20 cellular contexts compared by ENCODE assay signal in genomic region chr4:176841730-176842129, GRCh38. TPM values are rescaled to one million over a fixed set of nuclear protein-coding genes. Genes with fewer than 3 reads are reported as not detected.
A peak's percentile ranks its signal among the peaks of the same experiment; 100 is the strongest.
DNase-seq lines count a peak whose midpoint lies in the region; ATAC-seq and TF ChIP-seq lines count a peak whose summit lies in the region.
"Had no signal": no experiment of that assay in that cellular context is flagged by ENCODE, and none has a peak within 500 bp of the region (broad histone marks: within the 10 kb centered on the region; RNA-seq: fewer than 3 reads in every experiment).

No MANE protein-coding gene starts in this region.

- no peak overlapping the region for H3K27ac ChIP-seq in mesendoderm (ENCODE audit: low read depth, low read length)
- H3K27ac ChIP-seq: body of pancreas, pancreas, spleen had no signal

- no peak overlapping the region for H2BK120ac ChIP-seq in mesendoderm (ENCODE audit: low read depth, low read length)

- H3K9ac ChIP-seq in mesendoderm (ENCODE audit: low read length): no peak overlapping the region

- no peak overlapping the region for H2BK5ac ChIP-seq in mesendoderm (ENCODE audit: low read length)

- H3K79me1 ChIP-seq in mesendoderm (ENCODE audit: low read length): no peaks in the 10 kb centered on the region

- H3K27me3 ChIP-seq in mesendoderm (ENCODE audit: insufficient read depth, low read length, poor library complexity): no peaks in the 10 kb centered on the region
- H3K27me3 ChIP-seq: body of pancreas, pancreas, spleen had no signal

- ATAC-seq in GM19395 (IDR thresholded peaks at IDR 0.05; ENCODE audit: unreplicated experiment): no peak
- no peak for ATAC-seq in T-helper 17 cell
- ATAC-seq in HG03159 (IDR thresholded peaks at IDR 0.05; ENCODE audit: unreplicated experiment): no peak
- ATAC-seq: body of pancreas; pancreas; stimulated activated naive CD8-positive, alpha-beta T cell treated with anti-CD3 and anti-CD28 coated beads, Interleukin-15, Interleukin-2, amounts not matched to agents 100 U/mL and 50 U/mL, for 24 hours had no signal

- H3K4me2 ChIP-seq in mesendoderm (ENCODE audit: low read length): no peak overlapping the region

- no peaks in the 10 kb centered on the region for H3K9me3 ChIP-seq in T-helper 17 cell (ENCODE audit: control insufficient read depth, low read length, poor library complexity, severe bottlenecking)
- H3K9me3 ChIP-seq: body of pancreas, pancreas had no signal

- no CpG with 5 or more reads among the region's 1 CpG for WGBS in mesendoderm (ENCODE audit: extremely low coverage, insufficient coverage, low lambda C conversion rate)

- no peaks in the 10 kb centered on the region for H3K79me2 ChIP-seq in mesendoderm (ENCODE audit: control insufficient read depth, insufficient read depth, low read length)

- no peaks in the 10 kb centered on the region for H3K27me3 Mint-ChIP-seq in T-helper 17 cell
- H3K27me3 Mint-ChIP-seq: activated B cell treated with CpG ODN at 0.5 μM for 24 hours had no signal

- no peak overlapping the region for H3K56ac ChIP-seq in mesendoderm (ENCODE audit: low read length)

- H3K4me3 Mint-ChIP-seq in T-helper 17 cell: no peak overlapping the region
- H3K4me3 Mint-ChIP-seq: activated B cell treated with CpG ODN at 0.5 μM for 24 hours had no signal

- no peak overlapping the region for H4K8ac ChIP-seq in mesendoderm (ENCODE audit: low read depth, low read length)

- no peaks in the 10 kb centered on the region for H3K36me3 Mint-ChIP-seq in T-helper 17 cell (ENCODE audit: low read depth)

- DNase-seq in EL (peak; percentile 82), dermis blood vessel endothelial cell (peak; percentile 54), non-pigmented ciliary epithelial cell (ENCODE audit: low read depth) (peak; percentile 63), T-helper 17 cell (no peak), mesendoderm (no peak)
- DNase-seq: activated B cell treated with CpG ODN at 0.5 μM for 24 hours; activated gamma-delta T cell; body of pancreas; C1 segment of cervical spinal cord; DMS79; effector CD4-positive, alpha-beta T cell; head of caudate nucleus; NCI-H187; OCI-M1; pancreas; spleen; stimulated activated naive CD8-positive, alpha-beta T cell treated with anti-CD3 and anti-CD28 coated beads, Interleukin-15, Interleukin-2, amounts not matched to agents 100 U/mL and 50 U/mL, for 24 hours had no signal

- H3K18ac ChIP-seq in mesendoderm (ENCODE audit: low read length): no peak overlapping the region

- H3K27ac Mint-ChIP-seq in T-helper 17 cell: no peak overlapping the region
- H3K27ac Mint-ChIP-seq: activated B cell treated with CpG ODN at 0.5 μM for 24 hours had no signal

- H3K4me1 ChIP-seq in mesendoderm (ENCODE audit: control insufficient read depth, low read depth, low read length): no peaks in the 10 kb centered on the region
- H3K4me1 ChIP-seq: body of pancreas, pancreas, spleen had no signal

- no peak overlapping the region for H3K23ac ChIP-seq in mesendoderm (ENCODE audit: low read length)

- no peak overlapping the region for H2BK15ac ChIP-seq in mesendoderm (replicated peaks; ENCODE audit: low read depth)

- no peak overlapping the region for H4K5ac ChIP-seq in mesendoderm (ENCODE audit: low read length)

- no peaks in the 10 kb centered on the region for H3K4me1 Mint-ChIP-seq in T-helper 17 cell
- H3K4me1 Mint-ChIP-seq: activated B cell treated with CpG ODN at 0.5 μM for 24 hours had no signal

- no peak overlapping the region for H3K4ac ChIP-seq in mesendoderm (ENCODE audit: low read depth, low read length)

- no peaks in the 10 kb centered on the region for H3K36me3 ChIP-seq in mesendoderm (ENCODE audit: control insufficient read depth, insufficient read depth, low read length)
- H3K36me3 ChIP-seq: pancreas, spleen had no signal

- no peak overlapping the region for H2AK5ac ChIP-seq in mesendoderm (ENCODE audit: low read length)

- H3K4me3 ChIP-seq in mesendoderm (ENCODE audit: low read length): no peak overlapping the region
- H3K4me3 ChIP-seq: body of pancreas, pancreas, spleen had no signal

TF ChIP-seq in PFSK-1, 5 proteins besides CTCF, POLR2A, EP300 and RAD21:
- peak; percentile 42; the same call in 1 of the 2 replicates for TF ChIP-seq TAF1 (IDR thresholded peaks at IDR 0.05; ENCODE audit: borderline replicate concordance, insufficient read depth, low read length)
- TF ChIP-seq, protein P1, sequence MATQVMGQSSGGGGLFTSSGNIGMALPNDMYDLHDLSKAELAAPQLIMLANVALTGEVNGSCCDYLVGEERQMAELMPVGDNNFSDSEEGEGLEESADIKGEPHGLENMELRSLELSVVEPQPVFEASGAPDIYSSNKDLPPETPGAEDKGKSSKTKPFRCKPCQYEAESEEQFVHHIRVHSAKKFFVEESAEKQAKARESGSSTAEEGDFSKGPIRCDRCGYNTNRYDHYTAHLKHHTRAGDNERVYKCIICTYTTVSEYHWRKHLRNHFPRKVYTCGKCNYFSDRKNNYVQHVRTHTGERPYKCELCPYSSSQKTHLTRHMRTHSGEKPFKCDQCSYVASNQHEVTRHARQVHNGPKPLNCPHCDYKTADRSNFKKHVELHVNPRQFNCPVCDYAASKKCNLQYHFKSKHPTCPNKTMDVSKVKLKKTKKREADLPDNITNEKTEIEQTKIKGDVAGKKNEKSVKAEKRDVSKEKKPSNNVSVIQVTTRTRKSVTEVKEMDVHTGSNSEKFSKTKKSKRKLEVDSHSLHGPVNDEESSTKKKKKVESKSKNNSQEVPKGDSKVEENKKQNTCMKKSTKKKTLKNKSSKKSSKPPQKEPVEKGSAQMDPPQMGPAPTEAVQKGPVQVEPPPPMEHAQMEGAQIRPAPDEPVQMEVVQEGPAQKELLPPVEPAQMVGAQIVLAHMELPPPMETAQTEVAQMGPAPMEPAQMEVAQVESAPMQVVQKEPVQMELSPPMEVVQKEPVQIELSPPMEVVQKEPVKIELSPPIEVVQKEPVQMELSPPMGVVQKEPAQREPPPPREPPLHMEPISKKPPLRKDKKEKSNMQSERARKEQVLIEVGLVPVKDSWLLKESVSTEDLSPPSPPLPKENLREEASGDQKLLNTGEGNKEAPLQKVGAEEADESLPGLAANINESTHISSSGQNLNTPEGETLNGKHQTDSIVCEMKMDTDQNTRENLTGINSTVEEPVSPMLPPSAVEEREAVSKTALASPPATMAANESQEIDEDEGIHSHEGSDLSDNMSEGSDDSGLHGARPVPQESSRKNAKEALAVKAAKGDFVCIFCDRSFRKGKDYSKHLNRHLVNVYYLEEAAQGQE (IDR thresholded peaks at IDR 0.05; ENCODE audit: insufficient read depth in 1 of 2, low read depth in 2 of 2, low read length in 2 of 2): no peak
- peak; percentile 67; the same call in 1 of the 2 replicates for TF ChIP-seq POLR2AphosphoS5 (IDR thresholded peaks at IDR 0.05; ENCODE audit: low read depth, low read length)
- TF ChIP-seq SIN3A (IDR thresholded peaks at IDR 0.05; ENCODE audit: borderline replicate concordance, insufficient read depth, low read length): peak; percentile 53; the same call in 1 of the 2 replicates
- TF ChIP-seq FOXP2 (optimal IDR thresholded peaks at IDR 0.05; ENCODE audit: borderline replicate concordance, extremely low read depth, extremely low read length, insufficient read depth): no peak

RNA-seq across cellular contexts. Expression of gene VEGFC, which starts 49.0 kb away (rescaled TPM):
- 10.9 TPM for polyA plus RNA-seq in PFSK-1 (2012; ENCODE audit: insufficient read length, low read depth)
- 4.4 and 10.8 TPM in 2 replicates for total RNA-seq in dermis blood vessel endothelial cell
- total RNA-seq in T-helper 17 cell: 1 to 10 TPM in 1 of 2 donors, not detected in 1; 1.8 TPM
- 0.49 TPM for polyA plus RNA-seq in mesendoderm (2013, experiment 1 of 2)
- 0.53 TPM for polyA plus RNA-seq in mesendoderm (2013, experiment 2 of 2)
- total RNA-seq: activated B cell treated with CpG ODN at 0.5 μM for 24 hours had no signal

Comparison
In these comparisons a context has a peak if more than half of its experiments do, and no peak if none do; other contexts are left out.
1. DNase-seq: peak in EL (single experiment), dermis blood vessel endothelial cell (single experiment) and non-pigmented ciliary epithelial cell (single experiment); none in T-helper 17 cell (0 of 3) and mesendoderm (single experiment).